Comparison of ENCODE assay signal across 14 cellular contexts in the genomic region with DNA sequence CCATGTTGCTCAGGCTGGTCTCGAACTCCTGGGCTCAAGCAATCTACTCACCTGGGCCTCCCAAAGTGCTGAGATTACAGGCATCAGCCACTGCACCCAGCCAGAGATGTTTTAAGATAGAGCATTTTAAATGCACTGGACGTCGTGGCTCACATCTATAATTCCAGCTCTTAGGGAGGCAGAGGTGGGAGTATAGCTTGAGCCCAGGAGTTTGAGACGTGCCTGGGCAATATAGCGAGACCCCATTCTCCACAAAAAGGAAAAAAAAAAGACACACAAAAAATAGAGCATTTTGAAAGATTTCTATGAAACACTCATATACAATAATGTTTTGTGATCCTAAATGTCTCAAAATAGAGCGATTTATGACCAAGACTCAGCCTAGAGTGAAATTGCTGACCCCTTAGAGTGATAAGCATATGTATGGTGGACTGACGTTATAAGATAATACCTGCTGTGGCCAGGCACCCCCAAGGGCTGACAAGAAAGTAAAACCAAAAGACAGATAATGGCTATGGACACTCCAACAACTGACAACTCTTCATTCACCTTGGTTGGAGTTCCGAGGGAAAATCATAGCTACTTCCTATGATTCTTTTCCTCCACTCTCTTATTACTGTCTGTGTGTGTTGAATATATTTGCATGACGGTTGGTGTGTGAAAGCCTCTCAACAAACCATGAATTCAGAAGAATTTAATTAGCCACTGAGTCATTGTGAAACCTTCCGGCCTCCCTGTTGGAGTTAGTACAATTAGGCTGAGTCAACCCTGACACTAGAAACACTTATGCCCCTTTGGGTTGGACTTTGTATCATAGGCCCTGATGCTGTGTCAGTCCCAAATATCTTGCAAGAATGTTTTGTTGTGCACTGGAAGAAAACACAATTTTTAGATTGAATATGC.
DNase-seq lines count a peak whose midpoint lies in the region; ATAC-seq and TF ChIP-seq lines count a peak whose summit lies in the region.
"Had no signal": no experiment of that assay in that cellular context is flagged by ENCODE, and none has a peak within 500 bp of the region (broad histone marks: within the 10 kb centered on the region; RNA-seq: fewer than 3 reads in every experiment).

No MANE protein-coding gene starts in this region.

- no peaks in the 10 kb centered on the region for H3K4me1 Mint-ChIP-seq in stimulated activated effector memory CD8-positive, alpha-beta T cell treated with anti-CD3 and anti-CD28 coated beads, Interleukin-12 subunit alpha, Interleukin-12 subunit beta, amount 100 ng/mL, for 72 hours
- H3K4me1 Mint-ChIP-seq: immature natural killer cell, mesothelial cell of epicardium had no signal

- peak; percentile 13 for DNase-seq in AG09309 (ENCODE audit: low read depth)
- DNase-seq in NOMO-1 treated with dmso at 0.1 percent for 144 hours (lab: John Stamatoyannopoulos, UW; ENCODE audit: unreplicated experiment), result peak; percentile 26
- peak; percentile 37 for DNase-seq in epithelial cell of proximal tubule (ENCODE audit: low read depth)
- no peak for DNase-seq in NCI-H524 treated with DMSO at 0.1 percent for 48 hours (lab: John Stamatoyannopoulos, UW)
- DNase-seq in activated T-cell treated with anti-CD3 and anti-CD28 coated beads, Interleukin-2, amount 50 U/mL, for 48 hours, result no peak
- DNase-seq in NCI-H2171 (lab: John Stamatoyannopoulos, UW), result no peak
- no peak for DNase-seq in stimulated activated effector memory CD8-positive, alpha-beta T cell treated with anti-CD3 and anti-CD28 coated beads, Interleukin-12 subunit alpha, Interleukin-12 subunit beta, amount 100 ng/mL, for 72 hours (ENCODE audit: low spot score in 2 of 2)
- DNase-seq: activated CD4-positive, CD25-positive, alpha-beta regulatory T cell; immature natural killer cell; PC-9 had no signal

- ATAC-seq in GM21786 (IDR thresholded peaks at IDR 0.05; ENCODE audit: unreplicated experiment), result peak; percentile 64
- no peak for ATAC-seq in stimulated activated effector memory CD8-positive, alpha-beta T cell treated with anti-CD3 and anti-CD28 coated beads, Interleukin-12 subunit alpha, Interleukin-12 subunit beta, amount 100 ng/mL, for 72 hours
- ATAC-seq: gastroesophageal sphincter had no signal

- no peak overlapping the region for H3K27ac Mint-ChIP-seq in stimulated activated effector memory CD8-positive, alpha-beta T cell treated with anti-CD3 and anti-CD28 coated beads, Interleukin-12 subunit alpha, Interleukin-12 subunit beta, amount 100 ng/mL, for 72 hours
- H3K27ac Mint-ChIP-seq: immature natural killer cell, mesothelial cell of epicardium had no signal

- H3K9me3 Mint-ChIP-seq in stimulated activated effector memory CD8-positive, alpha-beta T cell treated with anti-CD3 and anti-CD28 coated beads, Interleukin-12 subunit alpha, Interleukin-12 subunit beta, amount 100 ng/mL, for 72 hours, result peaks cover 12% of the 10 kb centered on the region

- H3K4me3 ChIP-seq in AG09309 (ENCODE audit: control insufficient read depth, low read depth, low read length) (no peak overlapping the region), epithelial cell of proximal tubule (ENCODE audit: low read depth, low read length) (no peak overlapping the region)
- H3K4me3 ChIP-seq: gastroesophageal sphincter, PC-9, skin epidermis had no signal

- H3K36me3 Mint-ChIP-seq in stimulated activated effector memory CD8-positive, alpha-beta T cell treated with anti-CD3 and anti-CD28 coated beads, Interleukin-12 subunit alpha, Interleukin-12 subunit beta, amount 100 ng/mL, for 72 hours, result no peaks in the 10 kb centered on the region
- H3K36me3 Mint-ChIP-seq: immature natural killer cell, mesothelial cell of epicardium had no signal

- no peak overlapping the region for H3K4me3 Mint-ChIP-seq in stimulated activated effector memory CD8-positive, alpha-beta T cell treated with anti-CD3 and anti-CD28 coated beads, Interleukin-12 subunit alpha, Interleukin-12 subunit beta, amount 100 ng/mL, for 72 hours
- H3K4me3 Mint-ChIP-seq: immature natural killer cell, mesothelial cell of epicardium had no signal

- TF ChIP-seq CTCF in AG09309 (IDR thresholded peaks at IDR 0.05; ENCODE audit: control insufficient read depth, insufficient read depth, low read depth, low read length, missing control alignments), result no peak
- no peak for TF ChIP-seq CTCF in epithelial cell of proximal tubule (conservative IDR thresholded peaks at IDR 0.05; ENCODE audit: low read depth, low read length)

Comparison
In these comparisons a context has a peak if more than half of its experiments do, and no peak if none do; other contexts are left out.
1. DNase-seq: peak in AG09309 (single experiment), NOMO-1 treated with dmso at 0.1 percent for 144 hours (single experiment) and epithelial cell of proximal tubule (single experiment); none in NCI-H524 treated with DMSO at 0.1 percent for 48 hours (single experiment), activated T-cell treated with anti-CD3 and anti-CD28 coated beads, Interleukin-2, amount 50 U/mL, for 48 hours (0 of 2), NCI-H2171 (single experiment) and stimulated activated effector memory CD8-positive, alpha-beta T cell treated with anti-CD3 and anti-CD28 coated beads, Interleukin-12 subunit alpha, Interleukin-12 subunit beta, amount 100 ng/mL, for 72 hours (0 of 2).